In the genomic region with DNA sequence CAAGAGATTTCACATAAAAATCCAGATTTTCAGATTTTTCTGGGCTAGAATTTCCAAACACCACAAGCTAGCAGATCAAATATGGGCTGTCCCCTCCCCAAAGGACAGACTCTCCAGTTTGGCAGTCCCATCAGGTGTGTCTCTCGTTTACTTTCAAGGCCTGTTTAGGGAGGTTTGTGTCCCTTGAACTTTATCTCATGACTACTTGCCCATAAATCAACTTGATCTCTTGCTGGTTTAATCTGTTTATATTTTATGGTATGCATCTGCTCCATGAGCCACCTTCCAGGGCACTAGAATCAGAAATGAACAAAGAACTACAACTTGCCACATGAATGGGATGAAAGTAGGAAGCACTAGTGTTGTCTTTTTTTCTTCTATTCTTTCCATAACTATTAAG, we compare ENCODE assay signal across 18 cellular contexts. TPM values are rescaled to one million over a fixed set of nuclear protein-coding genes. Genes with fewer than 3 reads are reported as not detected.
DNase-seq lines count a peak whose midpoint lies in the region; ATAC-seq and TF ChIP-seq lines count a peak whose summit lies in the region.
"Had no signal": no experiment of that assay in that cellular context is flagged by ENCODE, and none has a peak within 500 bp of the region (broad histone marks: within the 10 kb centered on the region; RNA-seq: fewer than 3 reads in every experiment).

No MANE protein-coding gene starts in this region.

- 54 to 75% (median 69%) methylated on average over 1 of the region's 1 CpG for WGBS in stomach, 5 donors

- peaks cover 49% of the 10 kb centered on the region for H3K36me3 Mint-ChIP-seq in activated CD8-positive, alpha-beta T cell treated with anti-CD3 and anti-CD28 coated beads for 36 hours (ENCODE audit: low read depth)
- H3K36me3 Mint-ChIP-seq in activated CD8-positive, alpha-beta T cell treated with anti-CD3 and anti-CD28 coated beads, Interleukin-2, amount 10 ng/mL, durations not matched to agents 7 days and 5 days (ENCODE audit: low read depth) = peaks cover 46% of the 10 kb centered on the region
- peaks cover 99% of the 10 kb centered on the region for H3K36me3 Mint-ChIP-seq in activated T-helper 17 cell treated with anti-CD3 and anti-CD28 coated beads, Interleukin-2, amount 50 U/mL, for 72 hours (ENCODE audit: low read depth)
- H3K36me3 Mint-ChIP-seq in natural killer cell treated with Interleukin-12 subunit alpha and Interleukin-12 subunit beta and Interleukin-15 and Interleukin-18, amount 100 ng/mL, for 72 hours = peaks cover 29% of the 10 kb centered on the region

- DNase-seq in activated CD8-positive, alpha-beta T cell treated with anti-CD3 and anti-CD28 coated beads for 36 hours = no peak
- no peak for DNase-seq in activated CD8-positive, alpha-beta T cell treated with anti-CD3 and anti-CD28 coated beads, Interleukin-2, amount 10 ng/mL, durations not matched to agents 7 days and 5 days
- no peak for DNase-seq in natural killer cell treated with Interleukin-12 subunit alpha and Interleukin-12 subunit beta and Interleukin-15 and Interleukin-18, amount 100 ng/mL, for 72 hours (ENCODE audit: low spot score)
- DNase-seq in DMS79 (lab: John Stamatoyannopoulos, UW) (no peak), stomach (no peak)
- DNase-seq: CD8-positive, alpha-beta memory T cell; DMS53; NCI-H1105 treated with DMSO at 0.1 percent for 48 hours; NCI-H1694; NCI-H2081 treated with DMSO at 0.1 percent for 48 hours; NCI-H510A; NCI-H748 treated with DMSO at 0.1 percent for 48 hours; OCI-M1; Right ventricle myocardium superior had no signal

- TF ChIP-seq CTCF in activated CD8-positive, alpha-beta T cell treated with anti-CD3 and anti-CD28 coated beads for 36 hours (IDR thresholded peaks at IDR 0.05) = no peak
- no peak for TF ChIP-seq CTCF in HEK293 (tag by site-specific recombination; IDR thresholded peaks at IDR 0.05)
- no peak for TF ChIP-seq CTCF in stomach (IDR thresholded peaks at IDR 0.05)

- ATAC-seq in activated CD8-positive, alpha-beta T cell treated with anti-CD3 and anti-CD28 coated beads for 36 hours = no peak
- no peak for ATAC-seq in activated CD8-positive, alpha-beta T cell treated with anti-CD3 and anti-CD28 coated beads, Interleukin-2, amount 10 ng/mL, durations not matched to agents 7 days and 5 days
- no peak for ATAC-seq in activated T-helper 17 cell treated with anti-CD3 and anti-CD28 coated beads, Interleukin-2, amount 50 U/mL, for 72 hours (replicated peaks)
- no peak for ATAC-seq in natural killer cell treated with Interleukin-12 subunit alpha and Interleukin-12 subunit beta and Interleukin-15 and Interleukin-18, amount 100 ng/mL, for 72 hours
- ATAC-seq in GM21390 (IDR thresholded peaks at IDR 0.05; ENCODE audit: unreplicated experiment) = no peak

- intact Hi-C loops in activated CD8-positive, alpha-beta T cell treated with anti-CD3 and anti-CD28 coated beads for 36 hours (cut with micrococcal nuclease) = no loop called here
- intact Hi-C loops in stomach (cut with DNase I; ENCODE audit: low total_unique reads) = no loop called here

- TF ChIP-seq EP300 in stomach (IDR thresholded peaks at IDR 0.05) = no peak

- no peaks in the 10 kb centered on the region for H3K27me3 Mint-ChIP-seq in activated CD8-positive, alpha-beta T cell treated with anti-CD3 and anti-CD28 coated beads for 36 hours
- H3K27me3 Mint-ChIP-seq in activated CD8-positive, alpha-beta T cell treated with anti-CD3 and anti-CD28 coated beads, Interleukin-2, amount 10 ng/mL, durations not matched to agents 7 days and 5 days (ENCODE audit: low read depth) = no peaks in the 10 kb centered on the region
- H3K27me3 Mint-ChIP-seq in activated T-helper 17 cell treated with anti-CD3 and anti-CD28 coated beads, Interleukin-2, amount 50 U/mL, for 72 hours = no peaks in the 10 kb centered on the region
- no peaks in the 10 kb centered on the region for H3K27me3 Mint-ChIP-seq in natural killer cell treated with Interleukin-12 subunit alpha and Interleukin-12 subunit beta and Interleukin-15 and Interleukin-18, amount 100 ng/mL, for 72 hours
- H3K27me3 Mint-ChIP-seq: CD8-positive, alpha-beta memory T cell had no signal

- CTCF ChIA-PET in activated CD8-positive, alpha-beta T cell treated with anti-CD3 and anti-CD28 coated beads for 36 hours (lab: Charles Lee) = interaction anchor here (1.3 to 1.6 kb wide), 2 partner anchors 15 to 30 kb away, joined by 3 to 16 read pairs; no protein-coding TSS in a partner anchor
- CTCF ChIA-PET in activated CD8-positive, alpha-beta T cell treated with anti-CD3 and anti-CD28 coated beads, Interleukin-2, amount 10 ng/mL, durations not matched to agents 7 days and 5 days (lab: Charles Lee) = interaction anchor here (1.0 kb wide), 1 partner anchor 10 kb away, joined by 3 read pairs; no protein-coding TSS in a partner anchor
- CTCF ChIA-PET in HEK293 (lab: Yijun Ruan, JAX) = interaction anchor here (1.4 kb wide), 1 partner anchor 126 kb away, joined by 7 read pairs; no protein-coding TSS in a partner anchor

- no peaks in the 10 kb centered on the region for H3K9me3 ChIP-seq in HEK293 (ENCODE audit: control insufficient read depth, insufficient read depth, low read depth, low read length)
- H3K9me3 ChIP-seq in stomach = no peaks in the 10 kb centered on the region
- H3K9me3 ChIP-seq: BLaER1 treated with 17β-estradiol and CSF1 and Interleukin-3, amounts not matched to agents 10 nM and 100 nM had no signal

- H3K4me3 ChIP-seq in HEK293 (ENCODE audit: low read depth, low read length) (no peak overlapping the region), stomach (no peak overlapping the region)
- H3K4me3 ChIP-seq: BLaER1 treated with 17β-estradiol and CSF1 and Interleukin-3, amounts not matched to agents 10 nM and 100 nM had no signal

- no peaks in the 10 kb centered on the region for H3K9me3 Mint-ChIP-seq in activated CD8-positive, alpha-beta T cell treated with anti-CD3 and anti-CD28 coated beads for 36 hours
- no peaks in the 10 kb centered on the region for H3K9me3 Mint-ChIP-seq in activated CD8-positive, alpha-beta T cell treated with anti-CD3 and anti-CD28 coated beads, Interleukin-2, amount 10 ng/mL, durations not matched to agents 7 days and 5 days (ENCODE audit: insufficient read depth)
- no peaks in the 10 kb centered on the region for H3K9me3 Mint-ChIP-seq in activated T-helper 17 cell treated with anti-CD3 and anti-CD28 coated beads, Interleukin-2, amount 50 U/mL, for 72 hours
- H3K9me3 Mint-ChIP-seq in natural killer cell treated with Interleukin-12 subunit alpha and Interleukin-12 subunit beta and Interleukin-15 and Interleukin-18, amount 100 ng/mL, for 72 hours = no peaks in the 10 kb centered on the region
- H3K9me3 Mint-ChIP-seq: CD8-positive, alpha-beta memory T cell had no signal

- H3K27ac ChIP-seq in HEK293 (ENCODE audit: extremely low read depth, low read depth, low read length) (no peak overlapping the region), stomach (no peak overlapping the region)
- H3K27ac ChIP-seq: BLaER1 treated with 17β-estradiol and CSF1 and Interleukin-3, amounts not matched to agents 10 nM and 100 nM had no signal

- POLR2A ChIA-PET in activated CD8-positive, alpha-beta T cell treated with anti-CD3 and anti-CD28 coated beads for 36 hours (lab: Charles Lee) = interaction anchor here (0.7 to 1.3 kb wide), 2 partner anchors 20 to 67 kb away, joined by 3 read pairs; no protein-coding TSS in a partner anchor
- POLR2A ChIA-PET in activated CD8-positive, alpha-beta T cell treated with anti-CD3 and anti-CD28 coated beads, Interleukin-2, amount 10 ng/mL, durations not matched to agents 7 days and 5 days (lab: Charles Lee) = no interaction called here
- POLR2A ChIA-PET in HEK293 (lab: Yijun Ruan, JAX) = no interaction called here

- peak overlapping the region; percentile 70 for H3K27ac Mint-ChIP-seq in activated CD8-positive, alpha-beta T cell treated with anti-CD3 and anti-CD28 coated beads for 36 hours
- H3K27ac Mint-ChIP-seq in activated CD8-positive, alpha-beta T cell treated with anti-CD3 and anti-CD28 coated beads, Interleukin-2, amount 10 ng/mL, durations not matched to agents 7 days and 5 days = no peak overlapping the region
- peak overlapping the region; percentile 73 for H3K27ac Mint-ChIP-seq in activated T-helper 17 cell treated with anti-CD3 and anti-CD28 coated beads, Interleukin-2, amount 50 U/mL, for 72 hours
- peak overlapping the region; percentile 76 to 93 for H3K27ac Mint-ChIP-seq in natural killer cell treated with Interleukin-12 subunit alpha and Interleukin-12 subunit beta and Interleukin-15 and Interleukin-18, amount 100 ng/mL, for 72 hours

- H3K4me1 Mint-ChIP-seq in activated CD8-positive, alpha-beta T cell treated with anti-CD3 and anti-CD28 coated beads for 36 hours (ENCODE audit: low read depth) = peaks cover 34% of the 10 kb centered on the region
- peaks cover 33% of the 10 kb centered on the region for H3K4me1 Mint-ChIP-seq in activated CD8-positive, alpha-beta T cell treated with anti-CD3 and anti-CD28 coated beads, Interleukin-2, amount 10 ng/mL, durations not matched to agents 7 days and 5 days (ENCODE audit: low read depth)
- peaks cover 15% of the 10 kb centered on the region for H3K4me1 Mint-ChIP-seq in activated T-helper 17 cell treated with anti-CD3 and anti-CD28 coated beads, Interleukin-2, amount 50 U/mL, for 72 hours
- H3K4me1 Mint-ChIP-seq in natural killer cell treated with Interleukin-12 subunit alpha and Interleukin-12 subunit beta and Interleukin-15 and Interleukin-18, amount 100 ng/mL, for 72 hours (ENCODE audit: low read depth in 2 of 2) = peaks cover 31 to 41% of the 10 kb centered on the region in 2 donors

- no peaks in the 10 kb centered on the region for H3K27me3 ChIP-seq in stomach
- H3K27me3 ChIP-seq: BLaER1 treated with 17β-estradiol and CSF1 and Interleukin-3, amounts not matched to agents 10 nM and 100 nM had no signal

- H3K4me3 Mint-ChIP-seq in activated CD8-positive, alpha-beta T cell treated with anti-CD3 and anti-CD28 coated beads for 36 hours = no peak overlapping the region
- H3K4me3 Mint-ChIP-seq in activated CD8-positive, alpha-beta T cell treated with anti-CD3 and anti-CD28 coated beads, Interleukin-2, amount 10 ng/mL, durations not matched to agents 7 days and 5 days = no peak overlapping the region
- H3K4me3 Mint-ChIP-seq in activated T-helper 17 cell treated with anti-CD3 and anti-CD28 coated beads, Interleukin-2, amount 50 U/mL, for 72 hours = peak overlapping the region; percentile 52
- peak overlapping the region; percentile 53 for H3K4me3 Mint-ChIP-seq in natural killer cell treated with Interleukin-12 subunit alpha and Interleukin-12 subunit beta and Interleukin-15 and Interleukin-18, amount 100 ng/mL, for 72 hours

- peaks cover 29 to 73% of the 10 kb centered on the region in 2 experiments for H3K36me3 ChIP-seq in HEK293 (ENCODE audit: control insufficient read depth in 2 of 2, insufficient read depth in 1 of 2, low read length in 2 of 2)
- H3K36me3 ChIP-seq in stomach = peaks cover 32 to 89% (median 84%) of the 10 kb centered on the region in 4 donors

- TF ChIP-seq POLR2A in stomach (IDR thresholded peaks at IDR 0.05) = no peak

- H3K4me1 ChIP-seq in HEK293 (ENCODE audit: control insufficient read depth, insufficient read depth, low read length) = peaks cover 5% of the 10 kb centered on the region
- H3K4me1 ChIP-seq in stomach = peaks cover 6 to 31% (median 20%) of the 10 kb centered on the region in 4 donors

RNA-seq across cellular contexts. Expression of a gene that starts 5.2 kb away (rescaled TPM):
- total RNA-seq in activated CD8-positive, alpha-beta T cell treated with anti-CD3 and anti-CD28 coated beads for 36 hours = 10 to 100 TPM; 36.6 to 37.6 TPM
- total RNA-seq in activated CD8-positive, alpha-beta T cell treated with anti-CD3 and anti-CD28 coated beads, Interleukin-2, amount 10 ng/mL, durations not matched to agents 7 days and 5 days = 10 to 100 TPM; 49.0 to 51.5 TPM
- 10 to 100 TPM; 45.4 to 56.2 TPM for total RNA-seq in activated T-helper 17 cell treated with anti-CD3 and anti-CD28 coated beads, Interleukin-2, amount 50 U/mL, for 72 hours
- total RNA-seq in natural killer cell treated with Interleukin-12 subunit alpha and Interleukin-12 subunit beta and Interleukin-15 and Interleukin-18, amount 100 ng/mL, for 72 hours = 10 to 100 TPM; 46.6 to 52.8 TPM
- 10 to 100 TPM; 20.0 to 57.1 (median 25.7) TPM for total RNA-seq in stomach
- polyA plus RNA-seq in stomach = 10 to 100 TPM; 22.2 to 31.4 (median 25.2) TPM

RNA-seq across cellular contexts. Expression of a gene that starts 5.5 kb away (rescaled TPM):
- 10 to 100 TPM; 29.4 to 30.0 TPM for total RNA-seq in activated CD8-positive, alpha-beta T cell treated with anti-CD3 and anti-CD28 coated beads for 36 hours
- 10 to 100 TPM; 40.2 to 43.7 TPM for total RNA-seq in activated CD8-positive, alpha-beta T cell treated with anti-CD3 and anti-CD28 coated beads, Interleukin-2, amount 10 ng/mL, durations not matched to agents 7 days and 5 days
- 10 to 100 TPM; 35.2 to 46.9 TPM for total RNA-seq in activated T-helper 17 cell treated with anti-CD3 and anti-CD28 coated beads, Interleukin-2, amount 50 U/mL, for 72 hours
- total RNA-seq in natural killer cell treated with Interleukin-12 subunit alpha and Interleukin-12 subunit beta and Interleukin-15 and Interleukin-18, amount 100 ng/mL, for 72 hours = 10 to 100 TPM; 51.9 to 90.5 TPM
- total RNA-seq in stomach = 100 to 1,000 TPM in 2 of 5 donors, 10 to 100 TPM in 3; 55.8 to 222 (median 94.9) TPM
- 10 to 100 TPM in 1 of 3 donors, 1 to 10 TPM in 2; 6.5 to 10.7 (median 8.1) TPM for polyA plus RNA-seq in stomach

Comparison
In these comparisons a context has a peak if more than half of its experiments do, and no peak if none do; other contexts are left out.
1. H3K4me3 Mint-ChIP-seq: peak in activated T-helper 17 cell treated with anti-CD3 and anti-CD28 coated beads, Interleukin-2, amount 50 U/mL, for 72 hours (single experiment) and natural killer cell treated with Interleukin-12 subunit alpha and Interleukin-12 subunit beta and Interleukin-15 and Interleukin-18, amount 100 ng/mL, for 72 hours (single experiment); none in activated CD8-positive, alpha-beta T cell treated with anti-CD3 and anti-CD28 coated beads for 36 hours (single experiment) and activated CD8-positive, alpha-beta T cell treated with anti-CD3 and anti-CD28 coated beads, Interleukin-2, amount 10 ng/mL, durations not matched to agents 7 days and 5 days (single experiment).